In genomic region chr4:127832585-127832984, GRCh38 we compare ENCODE assay signal across 14 cellular contexts. TPM values are rescaled to one million over a fixed set of nuclear protein-coding genes. Genes with fewer than 3 reads are reported as not detected.
A peak's percentile ranks its signal among the peaks of the same experiment; 100 is the strongest.
DNase-seq lines count a peak whose midpoint lies in the region; ATAC-seq and TF ChIP-seq lines count a peak whose summit lies in the region.
"Had no signal": no experiment of that assay in that cellular context is flagged by ENCODE, and none has a peak within 500 bp of the region (broad histone marks: within the 10 kb centered on the region; RNA-seq: fewer than 3 reads in every experiment).

No MANE protein-coding gene starts in this region.

- H3K4me1 ChIP-seq in A673 (ENCODE audit: insufficient read depth, low read length, poor library complexity, severe bottlenecking): peaks cover 14% of the 10 kb centered on the region

- ATAC-seq in GM18909 (IDR thresholded peaks at IDR 0.05; ENCODE audit: poor library complexity, unreplicated experiment) (peak; percentile 75), HG02642 (IDR thresholded peaks at IDR 0.05; ENCODE audit: poor library complexity, unreplicated experiment) (peak; percentile 63), HG03469 (IDR thresholded peaks at IDR 0.05; ENCODE audit: unreplicated experiment) (peak; percentile 61)
- ATAC-seq: stimulated activated effector memory CD8-positive, alpha-beta T cell treated with anti-CD3 and anti-CD28 coated beads, Interleukin-12 subunit alpha, Interleukin-12 subunit beta, amount 100 ng/mL, for 72 hours had no signal

- POLR2A ChIA-PET in A673 (lab: Charles Lee; ENCODE audit: low non-redundant PET): no interaction called here

- CTCF ChIA-PET in A673 (lab: Charles Lee): no interaction called here

- H3K27ac ChIP-seq in A673 (ENCODE audit: low read depth, low read length, poor library complexity, severe bottlenecking): no peak overlapping the region

- TF ChIP-seq CTCF in A673 (conservative IDR thresholded peaks at IDR 0.05; ENCODE audit: low read depth, low read length): no peak

- intact Hi-C loops in A673 (cut with micrococcal nuclease; ENCODE audit: unreplicated experiment): no loop called here

- H3K36me3 ChIP-seq in A673 (ENCODE audit: insufficient read depth, low read length, poor library complexity, severe bottlenecking): no peaks in the 10 kb centered on the region

- DNase-seq in medulla oblongata (ENCODE audit: extremely low spot score): peak; percentile 56
- DNase-seq in iPS-NIHi11 (ENCODE audit: low spot score): no peak
- no peak for DNase-seq in GDM1 (lab: John Stamatoyannopoulos, UW)
- no peak for DNase-seq in A673 (ENCODE audit: low spot score)
- DNase-seq in stimulated activated CD4-positive, alpha-beta T cell treated with anti-CD3 and anti-CD28 coated beads, Interleukin-1b, Interleukin-23, amount 100 ng/mL, for 48 hours: no peak
- DNase-seq: activated T-cell treated with anti-CD3 and anti-CD28 coated beads for 4 hours, caudate nucleus, DMS 273 treated with DMSO at 0.1 percent for 48 hours, foreskin melanocyte, NCI-H1694 had no signal

- H3K4me3 ChIP-seq in A673 (ENCODE audit: low read depth, low read length, poor library complexity, severe bottlenecking): no peak overlapping the region

- H3K27me3 ChIP-seq in A673 (replicated peaks; ENCODE audit: insufficient read depth, low read depth, low read length, poor library complexity): peaks cover 81% of the 10 kb centered on the region

- no peaks in the 10 kb centered on the region for H3K9me3 ChIP-seq in A673 (ENCODE audit: low read depth, low read length, poor library complexity, severe bottlenecking)

- no TSS peak for BruUV-seq in A673 (replicated peaks; lab: Mats Ljungman, UMichigan)

RNA-seq across cellular contexts. Expression of gene PLK4, which starts 48.1 kb away (rescaled TPM):
- 46.9 and 52.4 TPM in 2 replicates for total RNA-seq in A673 (2021)

RNA-seq across cellular contexts. Expression of gene HSPA4L, which starts 50.5 kb away (rescaled TPM):
- 3.8 and 4.9 TPM in 2 replicates for total RNA-seq in A673 (2021)
